In the genomic region with DNA sequence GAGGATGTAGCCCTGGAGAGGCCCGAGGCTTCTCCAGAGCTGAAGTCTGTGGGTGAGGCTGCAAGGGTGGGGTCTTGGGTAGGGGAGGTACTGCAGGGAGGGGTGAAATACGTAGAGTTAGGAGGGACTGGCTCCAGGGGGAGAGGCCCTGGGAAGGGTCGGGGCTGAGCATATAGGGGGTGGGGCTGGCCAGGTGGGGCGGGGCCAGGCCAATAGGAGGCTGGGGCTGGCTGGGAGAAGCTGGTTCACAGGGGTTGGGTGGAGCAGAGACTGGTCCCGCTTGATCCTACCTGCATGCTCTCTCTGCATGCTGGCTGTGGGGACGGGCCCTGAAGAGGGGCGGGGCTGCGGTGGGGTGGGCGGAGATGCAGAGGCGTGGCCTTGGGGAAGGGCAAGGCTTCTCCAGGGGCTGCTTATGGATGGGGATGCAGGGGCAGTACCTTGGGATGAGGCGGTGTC, we compare ENCODE assay signal across 8 cellular contexts. TPM values are rescaled to one million over a fixed set of nuclear protein-coding genes. Genes with fewer than 3 reads are reported as not detected.
DNase-seq lines count a peak whose midpoint lies in the region; ATAC-seq and TF ChIP-seq lines count a peak whose summit lies in the region.
"Had no signal": no experiment of that assay in that cellular context is flagged by ENCODE, and none has a peak within 500 bp of the region (broad histone marks: within the 10 kb centered on the region; RNA-seq: fewer than 3 reads in every experiment).

No MANE protein-coding gene starts in this region.

- no peak for TF ChIP-seq EP300 in sigmoid colon (IDR thresholded peaks at IDR 0.05)

- H3K27me3 ChIP-seq in left lung (peaks cover 9 to 92% of the 10 kb centered on the region in 2 donors), sigmoid colon (peaks cover 29 to 95% (median 60%) of the 10 kb centered on the region in 3 donors)

- intact Hi-C loops in left lung (cut with DNase I): no loop called here
- intact Hi-C loops in sigmoid colon (cut with DNase I): no loop called here

- peak; percentile 97 for DNase-seq in NCI-H748 (lab: John Stamatoyannopoulos, UW; ENCODE audit: unreplicated experiment)
- DNase-seq in activated T-helper 9 cell treated with anti-CD3 and anti-CD28 coated beads, Interleukin-2, amount 50 U/mL, for 16 hours (ENCODE audit: low read depth): peak; percentile 16
- peak in 1 of 2 donors; percentile 39 for DNase-seq in left lung
- peak; percentile 58 for DNase-seq in ureter (ENCODE audit: low spot score)
- no peak for DNase-seq in sigmoid colon

- H3K4me1 ChIP-seq in left lung (peaks cover 5 to 6% of the 10 kb centered on the region in 2 donors), sigmoid colon (peaks cover 0 to 17% (median 8%) of the 10 kb centered on the region in 4 donors)

- H3K36me3 ChIP-seq in left lung: no peaks in the 10 kb centered on the region
- no peaks in the 10 kb centered on the region for H3K36me3 ChIP-seq in sigmoid colon
- H3K36me3 ChIP-seq: suprapubic skin had no signal

- H3K9me3 ChIP-seq in left lung (peaks cover 0 to 9% of the 10 kb centered on the region in 2 donors), sigmoid colon (peaks cover 0 to 6% (median 5%) of the 10 kb centered on the region in 4 donors)
- H3K9me3 ChIP-seq: suprapubic skin had no signal

- TF ChIP-seq POLR2A in sigmoid colon (IDR thresholded peaks at IDR 0.05): no peak

- no peak overlapping the region for H3K4me3 ChIP-seq in left lung
- H3K4me3 ChIP-seq in sigmoid colon: no peak overlapping the region

- ATAC-seq in GM19372 (IDR thresholded peaks at IDR 0.05; ENCODE audit: low read depth, unreplicated experiment) (peak; percentile 33), left lung (peak; percentile 66), HG02852 (IDR thresholded peaks at IDR 0.05; ENCODE audit: unreplicated experiment) (no peak)

- TF ChIP-seq CTCF in left lung (IDR thresholded peaks at IDR 0.05) (no peak), sigmoid colon (IDR thresholded peaks at IDR 0.05) (no peak)

- no peak overlapping the region for H3K27ac ChIP-seq in left lung
- no peak overlapping the region for H3K27ac ChIP-seq in sigmoid colon
- H3K27ac ChIP-seq: suprapubic skin had no signal

- 2 to 5% methylated on average over 11 of the region's 11 CpGs for WGBS in sigmoid colon, 2 donors

RNA-seq across cellular contexts. Expression of a gene that starts 51.9 kb away (rescaled TPM):
- total RNA-seq in left lung (under 1 TPM in 1 of 2 donors, not detected in 1; 0.38 TPM), ureter (0.62 TPM), sigmoid colon (1 to 10 TPM in 2 of 4 donors, under 1 TPM in 2; 0.33 to 1.1 (median 0.72) TPM)
- under 1 TPM in 2 of 3 donors, not detected in 1; under 0.01 to 0.38 TPM for polyA plus RNA-seq in sigmoid colon
